ENCODE assay signal across 14 cellular contexts in the genomic region with DNA sequence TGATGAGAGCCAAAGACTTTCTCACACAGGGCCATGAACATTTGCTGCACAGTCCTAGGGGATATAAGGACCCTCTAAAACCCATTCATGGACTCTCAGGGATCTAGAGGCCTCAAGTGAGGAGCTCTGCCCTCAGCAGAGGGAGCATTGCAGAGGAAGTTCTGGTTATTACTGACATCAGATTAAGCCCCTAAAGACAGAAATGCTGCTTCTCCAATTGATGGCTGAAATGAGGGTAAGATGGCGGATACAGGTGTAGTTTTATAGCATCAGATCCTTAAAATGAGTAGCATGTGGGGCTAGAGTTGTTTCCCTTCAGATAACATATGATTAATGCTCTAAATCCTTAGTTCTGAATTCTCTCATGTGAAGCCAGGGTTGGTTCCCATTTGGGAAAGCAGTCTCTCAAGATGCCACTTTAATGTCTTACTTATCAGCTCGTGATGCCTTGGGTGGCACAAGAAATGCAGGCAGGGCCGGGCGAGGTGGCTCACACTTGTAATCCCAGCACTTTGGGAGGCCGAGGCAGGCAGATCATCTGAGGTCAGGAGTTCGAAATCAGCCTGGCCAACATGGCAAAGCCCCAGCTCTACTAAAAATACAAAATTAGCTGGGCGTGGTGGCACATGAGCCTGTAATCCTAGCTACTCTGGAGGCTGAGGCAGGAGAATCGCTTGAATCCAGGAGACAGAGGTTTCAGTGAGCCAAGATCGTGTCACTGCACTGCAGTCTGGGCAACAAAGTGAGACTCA. TPM values are rescaled to one million over a fixed set of nuclear protein-coding genes. Genes with fewer than 3 reads are reported as not detected.
DNase-seq lines count a peak whose midpoint lies in the region; ATAC-seq and TF ChIP-seq lines count a peak whose summit lies in the region.
"Had no signal": no experiment of that assay in that cellular context is flagged by ENCODE, and none has a peak within 500 bp of the region (broad histone marks: within the 10 kb centered on the region; RNA-seq: fewer than 3 reads in every experiment).

No MANE protein-coding gene starts in this region.

- H3K27me3 Mint-ChIP-seq in activated naive CD8-positive, alpha-beta T cell treated with anti-CD3 and anti-CD28 coated beads, Interleukin-2, amount 50 U/mL, for 24 hours, result no peaks in the 10 kb centered on the region

- no peaks in the 10 kb centered on the region for H3K9me3 ChIP-seq in OCI-LY7 (ENCODE audit: low read length)
- no peaks in the 10 kb centered on the region for H3K9me3 ChIP-seq in spleen
- no peaks in the 10 kb centered on the region for H3K9me3 ChIP-seq in uterus
- H3K9me3 ChIP-seq: HAP-1 had no signal

- H3K27me3 ChIP-seq in spleen (replicated peaks in 1 of 7), result no peaks in the 10 kb centered on the region
- no peaks in the 10 kb centered on the region for H3K27me3 ChIP-seq in uterus

- peak overlapping the region; percentile 93 for H3K27ac ChIP-seq in OCI-LY7 (ENCODE audit: low read depth, low read length, poor library complexity, severe bottlenecking)
- peak overlapping the region; percentile 49 to 94 (median 84) for H3K27ac ChIP-seq in spleen
- H3K27ac ChIP-seq in uterus, result no peak overlapping the region

- peaks cover 71% of the 10 kb centered on the region for H3K36me3 Mint-ChIP-seq in activated naive CD8-positive, alpha-beta T cell treated with anti-CD3 and anti-CD28 coated beads, Interleukin-2, amount 50 U/mL, for 24 hours (ENCODE audit: low read depth)

- DNase-seq in GM12864 (ENCODE audit: low read depth), result no peak
- DNase-seq in OCI-LY7 (ENCODE audit: low spot score), result peak; percentile 53
- no peak for DNase-seq in activated naive CD8-positive, alpha-beta T cell treated with anti-CD3 and anti-CD28 coated beads, Interleukin-2, amount 50 U/mL, for 24 hours
- DNase-seq in spleen, result no peak
- no peak for DNase-seq in KG1 (lab: John Stamatoyannopoulos, UW)
- DNase-seq in uterus, result no peak
- DNase-seq: Calu3, IMR-90, kidney glomerular epithelial cell, NCI-H1930, occipital lobe had no signal

- POLR2A ChIA-PET in OCI-LY7 (lab: Charles Lee), result interaction anchor here (0.6 to 12.1 kb wide), 11 partner anchors 12 to 985 kb away, joined by 3 to 212 read pairs (median 3); partner anchors contain the start of gene RHOH

- peak overlapping the region; percentile 97 for H3K4me3 ChIP-seq in GM12864 (ENCODE audit: low read depth, low read length)
- peak overlapping the region; percentile 79 for H3K4me3 ChIP-seq in OCI-LY7 (ENCODE audit: low read depth, low read length, poor library complexity, severe bottlenecking)
- peak overlapping the region in 6 of 8 donors; percentile 1 to 79 (median 39) for H3K4me3 ChIP-seq in spleen
- no peak overlapping the region for H3K4me3 ChIP-seq in uterus
- H3K4me3 ChIP-seq: HAP-1 had no signal

- no peak for TF ChIP-seq CTCF in GM12864 (IDR thresholded peaks at IDR 0.05; ENCODE audit: low read depth, low read length, missing control alignments)
- no peak for TF ChIP-seq CTCF in OCI-LY7 (conservative IDR thresholded peaks at IDR 0.05; ENCODE audit: low read length)
- TF ChIP-seq CTCF in spleen (IDR thresholded peaks at IDR 0.05 in 8 of 11, conservative IDR thresholded peaks at IDR 0.05 in 3 of 11), result no peak
- no peak for TF ChIP-seq CTCF in uterus (IDR thresholded peaks at IDR 0.05)

- H3K36me3 ChIP-seq in OCI-LY7 (ENCODE audit: insufficient read depth, low read length) (peaks cover 55% of the 10 kb centered on the region), spleen (peaks cover 0 to 9% (median 0%) of the 10 kb centered on the region in 6 donors), uterus (no peaks in the 10 kb centered on the region)
- H3K36me3 ChIP-seq: HAP-1 had no signal

- intact Hi-C loops in OCI-LY7 (cut with micrococcal nuclease; ENCODE audit: unreplicated experiment) (loop anchor here (1.0 to 5.0 kb wide), 4 partner anchors 54 to 852 kb away; partner anchors contain the start of genes LIAS and RPL9), spleen (cut with DNase I; ENCODE audit: low total_unique reads) (no loop called here), uterus (cut with DNase I; ENCODE audit: low total_unique reads) (no loop called here)

- TF ChIP-seq POLR2A in spleen (IDR thresholded peaks at IDR 0.05) (no peak), uterus (IDR thresholded peaks at IDR 0.05) (no peak)

- CTCF ChIA-PET in OCI-LY7 (lab: Charles Lee; ENCODE audit: unreplicated experiment), result interaction anchor here (0.6 kb wide), 1 partner anchor 14 kb away, joined by 3 read pairs; no protein-coding TSS in a partner anchor

- ATAC-seq in activated naive CD8-positive, alpha-beta T cell treated with anti-CD3 and anti-CD28 coated beads, Interleukin-2, amount 50 U/mL, for 24 hours, result no peak
- ATAC-seq in GM18907 (IDR thresholded peaks at IDR 0.05; ENCODE audit: unreplicated experiment), result no peak
- ATAC-seq in GM21367 (IDR thresholded peaks at IDR 0.05; ENCODE audit: unreplicated experiment), result no peak

- TSS peak; percentile 36 for BruUV-seq in OCI-LY7 (replicated peaks; lab: Mats Ljungman, UMichigan)

- H3K9me3 Mint-ChIP-seq in activated naive CD8-positive, alpha-beta T cell treated with anti-CD3 and anti-CD28 coated beads, Interleukin-2, amount 50 U/mL, for 24 hours, result no peaks in the 10 kb centered on the region

- peak overlapping the region; percentile 84 for H3K4me2 ChIP-seq in OCI-LY7 (ENCODE audit: low read length)

- peaks cover 80% of the 10 kb centered on the region for H3K4me1 Mint-ChIP-seq in activated naive CD8-positive, alpha-beta T cell treated with anti-CD3 and anti-CD28 coated beads, Interleukin-2, amount 50 U/mL, for 24 hours

- no peaks in the 10 kb centered on the region for H3K9me2 ChIP-seq in OCI-LY7 (ENCODE audit: insufficient read depth, low read length)

- H3K4me3 Mint-ChIP-seq in activated naive CD8-positive, alpha-beta T cell treated with anti-CD3 and anti-CD28 coated beads, Interleukin-2, amount 50 U/mL, for 24 hours, result peak overlapping the region; percentile 98

- H3K4me1 ChIP-seq in OCI-LY7 (ENCODE audit: insufficient read depth, low read length, poor library complexity, severe bottlenecking), result peaks cover 81% of the 10 kb centered on the region
- peaks cover 26 to 100% (median 69%) of the 10 kb centered on the region in 6 donors for H3K4me1 ChIP-seq in spleen
- no peaks in the 10 kb centered on the region for H3K4me1 ChIP-seq in uterus

- peaks cover 15% of the 10 kb centered on the region for H4K20me1 ChIP-seq in OCI-LY7 (ENCODE audit: insufficient read depth, low read length)

- 57 to 80% (median 66%) methylated on average over 9 of the region's 9 CpGs for WGBS in spleen, 5 donors

- H3K27ac Mint-ChIP-seq in activated naive CD8-positive, alpha-beta T cell treated with anti-CD3 and anti-CD28 coated beads, Interleukin-2, amount 50 U/mL, for 24 hours, result peak overlapping the region; percentile 97

- no peak overlapping the region; the same call in 1 of the 2 replicates for H2AFZ ChIP-seq in OCI-LY7 (ENCODE audit: low read length)

- peaks cover 100% of the 10 kb centered on the region for H3K79me2 ChIP-seq in OCI-LY7 (ENCODE audit: insufficient read depth, low read depth, low read length)

RNA-seq across cellular contexts. Expression of gene RHOH, which starts 7.9 kb away (rescaled TPM):
- 35.5 and 38.2 TPM in 2 replicates for total RNA-seq in OCI-LY7 (2014; rRNA removed; shearing (Covaris generic))
- total RNA-seq in OCI-LY7 (2022) (83.2 and 87.4 TPM in 2 replicates), spleen (100 to 1,000 TPM in 1 of 7 donors, 10 to 100 TPM in 6; 51.4 to 100 (median 72.0) TPM), uterus (10 to 100 TPM in 1 of 4 donors, 1 to 10 TPM in 3; 1.5 to 37.1 (median 3.0) TPM)
- 100 to 1,000 TPM in 1 of 3 donors, 10 to 100 TPM in 2; 70.3 to 112 (median 76.6) TPM for polyA plus RNA-seq in spleen
- total RNA-seq: Calu3, IMR-90 had no signal
- polyA plus RNA-seq: IMR-90 had no signal

Comparison
In these comparisons a context has a peak if more than half of its experiments do, and no peak if none do; other contexts are left out.
1. H3K4me3 ChIP-seq: peak in GM12864 (single experiment), OCI-LY7 (single experiment) and spleen (6 of 8); none in uterus (0 of 2).
2. H3K27ac ChIP-seq: peak in OCI-LY7 (single experiment) and spleen (8 of 8); none in uterus (0 of 2).